In the genomic region with DNA sequence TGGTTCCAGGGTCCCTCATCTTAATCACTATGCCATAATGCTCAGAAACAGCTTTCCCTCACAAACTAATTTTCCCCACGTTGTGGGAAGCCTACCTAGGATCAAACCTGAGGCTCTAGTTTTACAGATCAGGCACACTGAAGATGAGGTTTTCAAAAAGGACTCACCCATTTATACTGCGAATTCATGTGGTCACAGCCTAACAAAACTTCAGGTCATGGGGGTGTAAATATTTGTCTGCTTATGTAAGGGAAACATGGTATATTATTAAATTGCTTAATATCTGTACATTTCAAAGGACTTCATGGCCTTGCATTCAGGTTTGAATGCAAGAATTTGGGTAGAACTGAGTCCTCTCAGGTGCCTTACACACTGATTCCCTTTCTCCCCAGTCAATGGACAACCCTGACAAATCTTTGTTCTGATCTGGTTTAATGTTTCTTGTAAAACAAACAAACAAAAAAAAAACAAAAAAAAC, we compare ENCODE assay signal across 18 cellular contexts. TPM values are rescaled to one million over a fixed set of nuclear protein-coding genes. Genes with fewer than 3 reads are reported as not detected.
DNase-seq lines count a peak whose midpoint lies in the region; ATAC-seq and TF ChIP-seq lines count a peak whose summit lies in the region.
"Had no signal": no experiment of that assay in that cellular context is flagged by ENCODE, and none has a peak within 500 bp of the region (broad histone marks: within the 10 kb centered on the region; RNA-seq: fewer than 3 reads in every experiment).

No MANE protein-coding gene starts in this region.

- H4K20me1 ChIP-seq in H9 (ENCODE audit: control insufficient read depth, insufficient read depth, insufficient read length), result no peaks in the 10 kb centered on the region

- H3K23me2 ChIP-seq in H9 (ENCODE audit: insufficient read length, low read depth, low read length, poor library complexity, severe bottlenecking), result no peaks in the 10 kb centered on the region

- H3K4me3 Mint-ChIP-seq in H9, result no peak overlapping the region
- H3K4me3 Mint-ChIP-seq in CD8-positive, alpha-beta T cell, result no peak overlapping the region
- H3K4me3 Mint-ChIP-seq: activated CD8-positive, alpha-beta T cell treated with anti-CD3 and anti-CD28 coated beads, Interleukin-2, amount 10 ng/mL, durations not matched to agents 7 days and 5 days; activated T-helper 1 cell treated with anti-CD3 and anti-CD28 coated beads, Interleukin-12 subunit alpha, Interleukin-12 subunit beta, Interleukin-2, Interleukin-4 antibody, amounts not matched to agents 30 ng/mL and 10 ng/mL and 1 ng/mL, durations not matched to agents 14 hours and 24 hours and 36 hours had no signal

- no peak overlapping the region for H3K4me2 ChIP-seq in H9 (ENCODE audit: insufficient read depth, insufficient read length, low read length)

- H2AK5ac ChIP-seq in H9 (ENCODE audit: insufficient read length, low read length), result no peak overlapping the region

- no peak overlapping the region for H3K56ac ChIP-seq in H9 (ENCODE audit: insufficient read length, low read depth, low read length)

- H4K91ac ChIP-seq in H9 (ENCODE audit: insufficient read length, low read depth, low read length), result no peak overlapping the region

- H3K36me3 ChIP-seq in SK-N-MC (ENCODE audit: insufficient read depth, low read length), result peaks cover 53% of the 10 kb centered on the region
- H3K36me3 ChIP-seq in psoas muscle (ENCODE audit: insufficient read depth in 1 of 2, low read depth in 1 of 2), result peaks cover 5 to 63% of the 10 kb centered on the region in 2 donors
- H3K36me3 ChIP-seq in CD8-positive, alpha-beta T cell (ENCODE audit: insufficient read depth, low read length), result peaks cover 22% of the 10 kb centered on the region

- H3K23ac ChIP-seq in H9 (ENCODE audit: insufficient read length, low read depth, low read length), result no peak overlapping the region

- no peak for DNase-seq in H9
- DNase-seq in SK-N-MC (ENCODE audit: low read depth, low spot score), result no peak
- DNase-seq in fibroblast of pulmonary artery (ENCODE audit: low read depth), result peak; percentile 48
- no peak for DNase-seq in psoas muscle
- DNase-seq in AG20443 (ENCODE audit: low spot score), result no peak
- no peak for DNase-seq in CD8-positive, alpha-beta T cell
- no peak for DNase-seq in T-helper 2 cell
- DNase-seq: activated CD8-positive, alpha-beta T cell treated with anti-CD3 and anti-CD28 coated beads, Interleukin-2, amount 10 ng/mL, durations not matched to agents 7 days and 5 days; adrenal gland; islet precursor cell; midbrain; NCI-H1436; NCI-H446 treated with DMSO at 0.1 percent for 48 hours; nucleus accumbens; stimulated activated CD4-positive, alpha-beta T cell treated with anti-CD3 and anti-CD28 coated beads, Interleukin-4, amount 100 ng/mL, for 1 hour; stimulated activated CD8-positive, alpha-beta memory T cell treated with anti-CD3 and anti-CD28 coated beads, Interleukin-4, amount 100 ng/mL, for 48 hours had no signal

- TF ChIP-seq CTCF in H9 (conservative IDR thresholded peaks at IDR 0.05) (no peak), fibroblast of pulmonary artery (IDR thresholded peaks at IDR 0.05; ENCODE audit: low read length, missing control alignments) (no peak), psoas muscle (IDR thresholded peaks at IDR 0.05) (no peak)
- TF ChIP-seq CTCF in CD8-positive, alpha-beta T cell (IDR thresholded peaks at IDR 0.05), result no peak

- H3K9me3 Mint-ChIP-seq in H9, result no peaks in the 10 kb centered on the region
- no peaks in the 10 kb centered on the region for H3K9me3 Mint-ChIP-seq in CD8-positive, alpha-beta T cell
- H3K9me3 Mint-ChIP-seq: activated T-helper 1 cell treated with anti-CD3 and anti-CD28 coated beads, Interleukin-12 subunit alpha, Interleukin-12 subunit beta, Interleukin-2, Interleukin-4 antibody, amounts not matched to agents 30 ng/mL and 10 ng/mL and 1 ng/mL, durations not matched to agents 14 hours and 24 hours and 36 hours had no signal

- H4K5ac ChIP-seq in H9 (ENCODE audit: insufficient read length, low read depth, low read length), result no peak overlapping the region

- no peak overlapping the region for H2BK120ac ChIP-seq in H9 (ENCODE audit: low read depth, low read length, poor library complexity, severe bottlenecking)

- no peak overlapping the region for H3K14ac ChIP-seq in H9 (ENCODE audit: insufficient read depth, low read length)

- POLR2A ChIA-PET in CD8-positive, alpha-beta T cell (lab: Charles Lee), result no interaction called here

- H2AFZ ChIP-seq in H9 (ENCODE audit: low read length), result no peak overlapping the region

- no peak overlapping the region for H3T11ph ChIP-seq in H9 (ENCODE audit: low read length)

- H3K79me1 ChIP-seq in H9 (ENCODE audit: insufficient read depth, low read depth, low read length, poor library complexity, severe bottlenecking), result no peaks in the 10 kb centered on the region

- no peaks in the 10 kb centered on the region for H3K4me1 ChIP-seq in H9 (ENCODE audit: insufficient read depth, low read length)
- peaks cover 70% of the 10 kb centered on the region for H3K4me1 ChIP-seq in psoas muscle
- H3K4me1 ChIP-seq in CD8-positive, alpha-beta T cell (ENCODE audit: insufficient read depth, low read length), result peaks cover 2% of the 10 kb centered on the region

- H3K27ac ChIP-seq in H9 (ENCODE audit: insufficient read length, low read depth, low read length), result no peak overlapping the region
- peak overlapping the region; percentile 14; the same call in 1 of the 2 replicates for H3K27ac ChIP-seq in SK-N-MC
- peak overlapping the region; percentile 83 for H3K27ac ChIP-seq in psoas muscle
- H3K27ac ChIP-seq in CD8-positive, alpha-beta T cell (ENCODE audit: low read depth, low read length), result no peak overlapping the region
- H3K27ac ChIP-seq: adrenal gland, C4-2B had no signal

- no peaks in the 10 kb centered on the region for H3K27me3 Mint-ChIP-seq in H9 (ENCODE audit: low read depth)
- no peaks in the 10 kb centered on the region for H3K27me3 Mint-ChIP-seq in CD8-positive, alpha-beta T cell (ENCODE audit: low read depth)

- peaks cover 4% of the 10 kb centered on the region; the same call in 1 of the 2 replicates for H3K79me2 ChIP-seq in H9 (ENCODE audit: insufficient read depth, low read length)

- peak in 3 of 4 donors; percentile 2 to 24 (median 8) for ATAC-seq in psoas muscle
- no peak for ATAC-seq in CD8-positive, alpha-beta T cell
- ATAC-seq: activated CD8-positive, alpha-beta T cell treated with anti-CD3 and anti-CD28 coated beads, Interleukin-2, amount 10 ng/mL, durations not matched to agents 7 days and 5 days had no signal

- H3K4ac ChIP-seq in H9 (ENCODE audit: low read depth, low read length), result no peak overlapping the region

- H3K36me3 Mint-ChIP-seq in H9 (ENCODE audit: insufficient read depth in 1 of 3, low read depth in 3 of 3), result peaks cover 32 to 43% (median 43%) of the 10 kb centered on the region in 3 experiments
- peaks cover 56% of the 10 kb centered on the region for H3K36me3 Mint-ChIP-seq in CD8-positive, alpha-beta T cell

- H2BK20ac ChIP-seq in H9 (ENCODE audit: low read depth, low read length, poor library complexity, severe bottlenecking), result no peak overlapping the region

- H3K27me3 ChIP-seq in H9 (ENCODE audit: insufficient read depth, low read length) (no peaks in the 10 kb centered on the region), psoas muscle (ENCODE audit: insufficient read depth in 3 of 3, low read length in 2 of 3) (no peaks in the 10 kb centered on the region)
- H3K27me3 ChIP-seq in CD8-positive, alpha-beta T cell (ENCODE audit: insufficient read depth, low read length), result no peaks in the 10 kb centered on the region
- H3K27me3 ChIP-seq: adrenal gland had no signal

- H3K4me1 Mint-ChIP-seq in H9, result peaks cover 9 to 17% of the 10 kb centered on the region in 2 experiments; a peak in 3 of 4 replicates
- H3K4me1 Mint-ChIP-seq in CD8-positive, alpha-beta T cell (ENCODE audit: low read depth), result peaks cover 35% of the 10 kb centered on the region

- no peak overlapping the region for H3K9ac ChIP-seq in H9 (ENCODE audit: extremely low read depth, insufficient read length, low read length)
- H3K9ac ChIP-seq in SK-N-MC (ENCODE audit: insufficient read length), result no peak overlapping the region

- no peaks in the 10 kb centered on the region for H3K9me3 ChIP-seq in H9 (ENCODE audit: control insufficient read depth, low read depth, low read length)
- H3K9me3 ChIP-seq in SK-N-MC (ENCODE audit: low read depth, low read length), result no peaks in the 10 kb centered on the region
- H3K9me3 ChIP-seq in psoas muscle, result no peaks in the 10 kb centered on the region
- no peaks in the 10 kb centered on the region for H3K9me3 ChIP-seq in CD8-positive, alpha-beta T cell (ENCODE audit: low read length)
- H3K9me3 ChIP-seq: adrenal gland had no signal

- H2BK12ac ChIP-seq in H9 (ENCODE audit: insufficient read length, low read depth, low read length), result no peak overlapping the region

- CTCF ChIA-PET in CD8-positive, alpha-beta T cell (lab: Charles Lee), result no interaction called here

- intact Hi-C loops in psoas muscle (cut with DNase I), result loop anchor here in 1 of 2 donors (10.0 kb wide), 1 partner anchor 58 kb away; no protein-coding TSS in a partner anchor
- intact Hi-C loops in CD8-positive, alpha-beta T cell (cut with DNase I, micrococcal nuclease), result loop anchor here in 1 of 2 experiments (10.0 kb wide), 1 partner anchor 658 kb away; no protein-coding TSS in a partner anchor

- H3K4me3 ChIP-seq in SK-N-MC (no peak overlapping the region), fibroblast of pulmonary artery (replicated peaks; ENCODE audit: low read depth, low read length) (no peak overlapping the region), psoas muscle (no peak overlapping the region)
- no peak overlapping the region for H3K4me3 ChIP-seq in CD8-positive, alpha-beta T cell (ENCODE audit: low read depth, low read length)
- H3K4me3 ChIP-seq: adrenal gland had no signal

- H2BK15ac ChIP-seq in H9 (ENCODE audit: low read depth, low read length), result no peak overlapping the region

- no peak overlapping the region for H3K18ac ChIP-seq in H9 (ENCODE audit: insufficient read length, low read depth, low read length)

- no peak overlapping the region for H4K8ac ChIP-seq in H9 (replicated peaks; ENCODE audit: insufficient read length, low read depth, low read length)

- no peak overlapping the region for H2BK5ac ChIP-seq in H9 (ENCODE audit: insufficient read length, low read length)

- WGBS in H9 (ENCODE audit: extremely low coverage, insufficient read length, low lambda C conversion rate), result no CpG with 5 or more reads among the region's 2 CpGs
- WGBS in psoas muscle, 3 donors, result 56 to 65% (median 58%) methylated on average over 2 of the region's 2 CpGs

- peak overlapping the region in 2 of 3 experiments; percentile 83 to 93; a peak in 2 of 7 replicates for H3K27ac Mint-ChIP-seq in H9
- no peak overlapping the region for H3K27ac Mint-ChIP-seq in CD8-positive, alpha-beta T cell
- H3K27ac Mint-ChIP-seq: activated CD8-positive, alpha-beta T cell treated with anti-CD3 and anti-CD28 coated beads, Interleukin-2, amount 10 ng/mL, durations not matched to agents 7 days and 5 days; activated T-helper 1 cell treated with anti-CD3 and anti-CD28 coated beads, Interleukin-12 subunit alpha, Interleukin-12 subunit beta, Interleukin-2, Interleukin-4 antibody, amounts not matched to agents 30 ng/mL and 10 ng/mL and 1 ng/mL, durations not matched to agents 14 hours and 24 hours and 36 hours had no signal

RNA-seq across cellular contexts. Expression of a gene that starts 12.1 kb away (rescaled TPM):
- 293 and 304 TPM in 2 replicates for total RNA-seq in H9 (2021)
- total RNA-seq in psoas muscle, result 100 to 1,000 TPM; 466 to 795 (median 548) TPM
- polyA plus RNA-seq in psoas muscle, result 100 to 1,000 TPM in 2 of 3 donors, 10 to 100 TPM in 1; 77.7 to 951 (median 718) TPM
- total RNA-seq in CD8-positive, alpha-beta T cell, result 100 to 1,000 TPM; 355 to 361 TPM

Comparison
In these comparisons a context has a peak if more than half of its experiments do, and no peak if none do; other contexts are left out.
1. H3K27ac ChIP-seq: peak in SK-N-MC (single experiment) and psoas muscle (single experiment); none in H9 (single experiment) and CD8-positive, alpha-beta T cell (single experiment).